1 cellular context compared by ENCODE assay signal in genomic region chr12:27552886-27553560, GRCh38.
TF ChIP-seq lines count a peak whose summit lies in the region.

No MANE protein-coding gene starts in this region.

TF ChIP-seq in WTC11, 78 proteins besides CTCF, POLR2A, EP300 and RAD21 (continued from another document):
- TF ChIP-seq, protein P1, sequence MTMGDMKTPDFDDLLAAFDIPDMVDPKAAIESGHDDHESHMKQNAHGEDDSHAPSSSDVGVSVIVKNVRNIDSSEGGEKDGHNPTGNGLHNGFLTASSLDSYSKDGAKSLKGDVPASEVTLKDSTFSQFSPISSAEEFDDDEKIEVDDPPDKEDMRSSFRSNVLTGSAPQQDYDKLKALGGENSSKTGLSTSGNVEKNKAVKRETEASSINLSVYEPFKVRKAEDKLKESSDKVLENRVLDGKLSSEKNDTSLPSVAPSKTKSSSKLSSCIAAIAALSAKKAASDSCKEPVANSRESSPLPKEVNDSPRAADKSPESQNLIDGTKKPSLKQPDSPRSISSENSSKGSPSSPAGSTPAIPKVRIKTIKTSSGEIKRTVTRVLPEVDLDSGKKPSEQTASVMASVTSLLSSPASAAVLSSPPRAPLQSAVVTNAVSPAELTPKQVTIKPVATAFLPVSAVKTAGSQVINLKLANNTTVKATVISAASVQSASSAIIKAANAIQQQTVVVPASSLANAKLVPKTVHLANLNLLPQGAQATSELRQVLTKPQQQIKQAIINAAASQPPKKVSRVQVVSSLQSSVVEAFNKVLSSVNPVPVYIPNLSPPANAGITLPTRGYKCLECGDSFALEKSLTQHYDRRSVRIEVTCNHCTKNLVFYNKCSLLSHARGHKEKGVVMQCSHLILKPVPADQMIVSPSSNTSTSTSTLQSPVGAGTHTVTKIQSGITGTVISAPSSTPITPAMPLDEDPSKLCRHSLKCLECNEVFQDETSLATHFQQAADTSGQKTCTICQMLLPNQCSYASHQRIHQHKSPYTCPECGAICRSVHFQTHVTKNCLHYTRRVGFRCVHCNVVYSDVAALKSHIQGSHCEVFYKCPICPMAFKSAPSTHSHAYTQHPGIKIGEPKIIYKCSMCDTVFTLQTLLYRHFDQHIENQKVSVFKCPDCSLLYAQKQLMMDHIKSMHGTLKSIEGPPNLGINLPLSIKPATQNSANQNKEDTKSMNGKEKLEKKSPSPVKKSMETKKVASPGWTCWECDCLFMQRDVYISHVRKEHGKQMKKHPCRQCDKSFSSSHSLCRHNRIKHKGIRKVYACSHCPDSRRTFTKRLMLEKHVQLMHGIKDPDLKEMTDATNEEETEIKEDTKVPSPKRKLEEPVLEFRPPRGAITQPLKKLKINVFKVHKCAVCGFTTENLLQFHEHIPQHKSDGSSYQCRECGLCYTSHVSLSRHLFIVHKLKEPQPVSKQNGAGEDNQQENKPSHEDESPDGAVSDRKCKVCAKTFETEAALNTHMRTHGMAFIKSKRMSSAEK (CRISPR knock-in tag; IDR thresholded peaks at IDR 0.05; ENCODE audit: borderline replicate concordance): no peak
- no peak for TF ChIP-seq NFATC4 (CRISPR knock-in tag; IDR thresholded peaks at IDR 0.05)
- no peak for TF ChIP-seq NFYB (CRISPR knock-in tag; conservative IDR thresholded peaks at IDR 0.05; ENCODE audit: low read depth)
- no peak for TF ChIP-seq MXD4 (CRISPR knock-in tag; IDR thresholded peaks at IDR 0.05; ENCODE audit: borderline replicate concordance)
- no peak for TF ChIP-seq ZNF121 (CRISPR knock-in tag; IDR thresholded peaks at IDR 0.05)
- TF ChIP-seq, protein P2, sequence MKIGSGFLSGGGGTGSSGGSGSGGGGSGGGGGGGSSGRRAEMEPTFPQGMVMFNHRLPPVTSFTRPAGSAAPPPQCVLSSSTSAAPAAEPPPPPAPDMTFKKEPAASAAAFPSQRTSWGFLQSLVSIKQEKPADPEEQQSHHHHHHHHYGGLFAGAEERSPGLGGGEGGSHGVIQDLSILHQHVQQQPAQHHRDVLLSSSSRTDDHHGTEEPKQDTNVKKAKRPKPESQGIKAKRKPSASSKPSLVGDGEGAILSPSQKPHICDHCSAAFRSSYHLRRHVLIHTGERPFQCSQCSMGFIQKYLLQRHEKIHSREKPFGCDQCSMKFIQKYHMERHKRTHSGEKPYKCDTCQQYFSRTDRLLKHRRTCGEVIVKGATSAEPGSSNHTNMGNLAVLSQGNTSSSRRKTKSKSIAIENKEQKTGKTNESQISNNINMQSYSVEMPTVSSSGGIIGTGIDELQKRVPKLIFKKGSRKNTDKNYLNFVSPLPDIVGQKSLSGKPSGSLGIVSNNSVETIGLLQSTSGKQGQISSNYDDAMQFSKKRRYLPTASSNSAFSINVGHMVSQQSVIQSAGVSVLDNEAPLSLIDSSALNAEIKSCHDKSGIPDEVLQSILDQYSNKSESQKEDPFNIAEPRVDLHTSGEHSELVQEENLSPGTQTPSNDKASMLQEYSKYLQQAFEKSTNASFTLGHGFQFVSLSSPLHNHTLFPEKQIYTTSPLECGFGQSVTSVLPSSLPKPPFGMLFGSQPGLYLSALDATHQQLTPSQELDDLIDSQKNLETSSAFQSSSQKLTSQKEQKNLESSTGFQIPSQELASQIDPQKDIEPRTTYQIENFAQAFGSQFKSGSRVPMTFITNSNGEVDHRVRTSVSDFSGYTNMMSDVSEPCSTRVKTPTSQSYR (CRISPR knock-in tag; IDR thresholded peaks at IDR 0.05): no peak
- TF ChIP-seq, protein P3, sequence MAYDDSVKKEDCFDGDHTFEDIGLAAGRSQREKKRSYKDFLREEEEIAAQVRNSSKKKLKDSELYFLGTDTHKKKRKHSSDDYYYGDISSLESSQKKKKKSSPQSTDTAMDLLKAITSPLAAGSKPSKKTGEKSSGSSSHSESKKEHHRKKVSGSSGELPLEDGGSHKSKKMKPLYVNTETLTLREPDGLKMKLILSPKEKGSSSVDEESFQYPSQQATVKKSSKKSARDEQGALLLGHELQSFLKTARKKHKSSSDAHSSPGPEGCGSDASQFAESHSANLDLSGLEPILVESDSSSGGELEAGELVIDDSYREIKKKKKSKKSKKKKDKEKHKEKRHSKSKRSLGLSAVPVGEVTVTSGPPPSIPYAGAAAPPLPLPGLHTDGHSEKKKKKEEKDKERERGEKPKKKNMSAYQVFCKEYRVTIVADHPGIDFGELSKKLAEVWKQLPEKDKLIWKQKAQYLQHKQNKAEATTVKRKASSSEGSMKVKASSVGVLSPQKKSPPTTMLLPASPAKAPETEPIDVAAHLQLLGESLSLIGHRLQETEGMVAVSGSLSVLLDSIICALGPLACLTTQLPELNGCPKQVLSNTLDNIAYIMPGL (CRISPR knock-in tag; IDR thresholded peaks at IDR 0.05): no peak
- TF ChIP-seq ZNF263 (CRISPR knock-in tag; IDR thresholded peaks at IDR 0.05; ENCODE audit: low read depth): no peak
